ENCODE assay signal across 7 cellular contexts in the genomic region with DNA sequence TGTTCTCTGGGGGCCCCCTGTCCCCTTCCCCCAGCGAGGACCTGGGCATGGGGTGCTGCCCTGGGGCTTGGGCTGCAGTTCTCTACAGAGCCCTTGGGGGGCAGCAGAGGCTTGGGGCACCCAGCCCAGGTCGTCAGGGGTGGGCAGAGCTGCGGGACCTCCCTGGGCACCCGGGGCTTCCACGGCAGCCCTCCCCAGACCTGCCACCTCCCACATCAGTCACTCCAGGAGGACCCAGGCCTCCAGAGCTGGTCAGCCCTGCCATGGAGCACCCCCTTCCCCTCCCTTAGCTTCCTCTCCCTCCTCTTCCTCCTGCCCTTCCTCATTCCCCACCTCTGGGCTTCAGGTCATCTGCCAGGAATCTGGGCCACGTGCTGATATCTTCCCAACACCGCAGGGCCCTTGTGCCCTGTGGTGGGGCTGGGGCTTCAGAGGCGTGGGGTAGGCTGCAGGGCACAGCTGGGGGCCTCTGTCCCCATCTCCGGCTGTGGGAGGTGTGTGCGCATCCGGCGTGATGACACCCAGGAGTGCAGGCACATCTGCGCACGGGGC. TPM values are rescaled to one million over a fixed set of nuclear protein-coding genes. Genes with fewer than 3 reads are reported as not detected.
DNase-seq lines count a peak whose midpoint lies in the region; FAIRE-seq and TF ChIP-seq lines count a peak whose summit lies in the region.

No MANE protein-coding gene starts in this region.

- FAIRE-seq in GM12892 (lab: Jason Lieb, UNC): peak; percentile 42

- H3K27ac ChIP-seq in OCI-LY3 (ENCODE audit: low read length) (no peak overlapping the region), spleen (peak overlapping the region in 2 of 8 donors; percentile 25 to 41)

- WGBS in spleen, 5 donors: 15 to 28% (median 23%) methylated on average over 11 to 14 of the region's 14 CpGs

- DNase-seq in GM12892 (ENCODE audit: insufficient read length) (peak; percentile 94), glomerular visceral epithelial cell (ENCODE audit: extremely low spot score) (peak; percentile 48), spleen (peak; percentile 90), Ammon's horn (ENCODE audit: low spot score) (no peak), H4 (ENCODE audit: low spot score) (no peak)
- DNase-seq in activated T-helper 9 cell treated with anti-CD3 and anti-CD28 coated beads, Interleukin-2, amount 50 U/mL, for 16 hours (ENCODE audit: low read depth): peak; percentile 50

- H3K4me2 ChIP-seq in OCI-LY3 (ENCODE audit: low read length): peak overlapping the region; percentile 33

- peak; percentile 77 for TF ChIP-seq CTCF in OCI-LY3 (IDR thresholded peaks at IDR 0.05; ENCODE audit: low read depth, low read length)
- peak; percentile 82 to 98 (median 96) for TF ChIP-seq CTCF in spleen (IDR thresholded peaks at IDR 0.05 in 8 of 11, conservative IDR thresholded peaks at IDR 0.05 in 3 of 11)

- 0 out of 2 replicates have a peak overlapping the region, but pooled peaks have one; percentile 4 for H3K4me3 ChIP-seq in OCI-LY3 (ENCODE audit: low read length)
- H3K4me3 ChIP-seq in spleen: peak overlapping the region in 6 of 8 donors; percentile 42 to 77 (median 56)

- H3K36me3 ChIP-seq in OCI-LY3 (replicated peaks; ENCODE audit: low read depth, low read length) (no peaks in the 10 kb centered on the region), spleen (peaks cover 0 to 15% (median 0%) of the 10 kb centered on the region in 6 donors)

- H3K9me3 ChIP-seq in OCI-LY3 (ENCODE audit: insufficient read depth, low read length): no peaks in the 10 kb centered on the region
- no peaks in the 10 kb centered on the region for H3K9me3 ChIP-seq in spleen

- intact Hi-C loops in spleen (cut with DNase I; ENCODE audit: low total_unique reads): loop anchor here (10.0 kb wide), 1 partner anchor 206 kb away; no protein-coding TSS in a partner anchor

- H2AFZ ChIP-seq in OCI-LY3 (ENCODE audit: low read depth, low read length): no peak overlapping the region

- H3K9ac ChIP-seq in OCI-LY3 (ENCODE audit: low read length): no peak overlapping the region

- no peaks in the 10 kb centered on the region for H4K20me1 ChIP-seq in OCI-LY3 (ENCODE audit: insufficient read depth, low read length)

- H3K4me1 ChIP-seq in OCI-LY3 (ENCODE audit: low read length): peaks cover 26% of the 10 kb centered on the region
- peaks cover 19 to 83% (median 62%) of the 10 kb centered on the region in 6 donors for H3K4me1 ChIP-seq in spleen

- TF ChIP-seq POLR2A in GM12892 (IDR thresholded peaks at IDR 0.05; ENCODE audit: low read depth, low read length) (no peak), spleen (IDR thresholded peaks at IDR 0.05) (no peak)

- H3K79me2 ChIP-seq in OCI-LY3 (ENCODE audit: low read length): no peaks in the 10 kb centered on the region

- H3K27me3 ChIP-seq in OCI-LY3 (ENCODE audit: low read depth, low read length): no peaks in the 10 kb centered on the region; the same call in 1 of the 2 replicates
- H3K27me3 ChIP-seq in spleen (replicated peaks in 1 of 7): peaks cover 0 to 54% (median 4%) of the 10 kb centered on the region in 7 donors

RNA-seq across cellular contexts. Expression of gene TSPAN4, which starts 5.8 kb away (rescaled TPM):
- polyA plus RNA-seq in GM12892 (2012; ENCODE audit: missing spikeins): 3.3 TPM
- 100 to 1,000 TPM in 5 of 7 donors, 10 to 100 TPM in 2; 91.3 to 140 (median 122) TPM for total RNA-seq in spleen
- polyA plus RNA-seq in spleen: 10 to 100 TPM; 32.1 to 67.4 (median 52.1) TPM
- total RNA-seq in H4 (2014; rRNA removed; shearing (Covaris generic)): 117 and 131 TPM in 2 replicates

RNA-seq across cellular contexts. Expression of gene POLR2L, which starts 6.1 kb away (rescaled TPM):
- polyA plus RNA-seq in GM12892 (2012; ENCODE audit: missing spikeins): 59.6 TPM
- 10 to 100 TPM; 24.6 to 95.3 (median 62.5) TPM for total RNA-seq in spleen
- 100 to 1,000 TPM in 1 of 3 donors, 10 to 100 TPM in 2; 55.2 to 131 (median 94.0) TPM for polyA plus RNA-seq in spleen
- 199 and 210 TPM in 2 replicates for total RNA-seq in H4 (2014; rRNA removed; shearing (Covaris generic))

RNA-seq across cellular contexts. Expression of gene CD151, which starts 15.7 kb away (rescaled TPM):
- polyA plus RNA-seq in GM12892 (2012; ENCODE audit: missing spikeins): 10.3 TPM
- 100 to 1,000 TPM in 3 of 7 donors, 10 to 100 TPM in 4; 69.7 to 142 (median 80.1) TPM for total RNA-seq in spleen
- 100 to 1,000 TPM in 1 of 3 donors, 10 to 100 TPM in 2; 38.0 to 111 (median 82.8) TPM for polyA plus RNA-seq in spleen
- total RNA-seq in H4 (2014; rRNA removed; shearing (Covaris generic)): 825 and 1,008 TPM in 2 replicates

RNA-seq across cellular contexts. Expression of gene CRACR2B, which starts 20.7 kb away (rescaled TPM):
- polyA plus RNA-seq in GM12892 (2012; ENCODE audit: missing spikeins): 1.6 TPM
- total RNA-seq in spleen: 10 to 100 TPM; 10.2 to 28.0 (median 15.3) TPM
- polyA plus RNA-seq in spleen: 10 to 100 TPM in 2 of 3 donors, 1 to 10 TPM in 1; 6.1 to 34.1 (median 12.6) TPM
- not detected in 2 replicates for total RNA-seq in H4 (2014; rRNA removed; shearing (Covaris generic))

RNA-seq across cellular contexts. Expression of gene PNPLA2, which starts 29.7 kb away (rescaled TPM):
- 5.5 TPM for polyA plus RNA-seq in GM12892 (2012; ENCODE audit: missing spikeins)
- total RNA-seq in spleen: 100 to 1,000 TPM in 5 of 7 donors, 10 to 100 TPM in 2; 65.8 to 131 (median 113) TPM
- 100 to 1,000 TPM in 1 of 3 donors, 10 to 100 TPM in 2; 46.3 to 103 (median 75.0) TPM for polyA plus RNA-seq in spleen
- 13.4 and 22.8 TPM in 2 replicates for total RNA-seq in H4 (2014; rRNA removed; shearing (Covaris generic))

Comparison
In these comparisons a context has a peak if more than half of its experiments do, and no peak if none do; other contexts are left out.
1. DNase-seq: peak in GM12892 (single experiment), activated T-helper 9 cell treated with anti-CD3 and anti-CD28 coated beads, Interleukin-2, amount 50 U/mL, for 16 hours (single experiment), glomerular visceral epithelial cell (single experiment) and spleen (single experiment); none in Ammon's horn (single experiment) and H4 (single experiment).